In the genomic region with DNA sequence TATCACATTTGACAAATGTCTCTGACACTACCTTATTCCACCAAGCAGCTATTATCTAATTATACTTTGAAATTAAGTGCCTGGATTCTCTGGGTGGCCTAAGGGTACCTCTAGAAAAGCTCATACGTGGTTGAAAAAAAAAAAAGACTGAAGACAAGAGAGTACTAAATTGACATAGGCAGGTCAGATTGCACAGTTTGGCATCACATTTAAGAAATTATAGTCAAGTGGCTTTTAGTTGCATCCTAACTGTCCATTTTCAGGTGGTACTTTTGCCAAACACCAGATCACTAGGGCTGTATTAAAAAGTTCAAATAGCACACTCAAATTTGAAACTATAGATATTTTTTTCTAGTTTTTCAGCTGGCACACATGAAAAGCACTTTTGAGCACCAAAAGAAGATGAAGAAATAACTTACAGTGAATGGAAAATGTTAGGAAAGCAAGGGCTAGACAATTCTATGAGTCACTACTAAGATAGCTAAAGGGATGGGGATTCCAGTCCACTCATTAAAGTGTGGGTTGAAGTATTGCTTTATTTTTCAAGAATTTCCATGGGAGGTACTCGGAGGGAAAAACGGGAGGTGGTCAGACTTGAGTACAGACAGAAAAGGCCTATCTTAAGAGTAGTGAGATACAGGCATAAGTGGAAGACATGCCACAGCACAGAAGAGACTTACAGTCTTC, we compare ENCODE assay signal across 9 cellular contexts.
A peak's percentile ranks its signal among the peaks of the same experiment; 100 is the strongest.
DNase-seq lines count a peak whose midpoint lies in the region; ATAC-seq and TF ChIP-seq lines count a peak whose summit lies in the region.
"Had no signal": no experiment of that assay in that cellular context is flagged by ENCODE, and none has a peak within 500 bp of the region (broad histone marks: within the 10 kb centered on the region; RNA-seq: fewer than 3 reads in every experiment).

No MANE protein-coding gene starts in this region.

- POLR2A ChIA-PET in RWPE1 (lab: Yijun Ruan, JAX; ENCODE audit: low non-redundant PET) = no interaction called here

- DNase-seq in GM03348 (ENCODE audit: low spot score) (peak; percentile 71), RWPE1 (ENCODE audit: low spot score) (peak; percentile 46), foreskin fibroblast (peak; percentile 75 to 86), gastrocnemius medialis (no peak), left lobe of liver (ENCODE audit: low spot score) (no peak), NCI-H526 (lab: John Stamatoyannopoulos, UW) (no peak)
- DNase-seq: lower lobe of right lung had no signal

- TF ChIP-seq CTCF in RWPE1 (conservative IDR thresholded peaks at IDR 0.05; ENCODE audit: low read depth) (no peak), foreskin fibroblast (IDR thresholded peaks at IDR 0.05; ENCODE audit: low read depth, low read length) (no peak), gastrocnemius medialis (IDR thresholded peaks at IDR 0.05 in 4 of 5, conservative IDR thresholded peaks at IDR 0.05 in 1 of 5) (no peak)

- no peaks in the 10 kb centered on the region for H3K4me1 ChIP-seq in gastrocnemius medialis

- in situ Hi-C loops in gastrocnemius medialis (cut with MboI; ENCODE audit: low sequenced_read_pairs in 4 of 4) = loop anchor here in 3 of 4 donors (10.0 to 25.0 kb wide), 2 partner anchors 174 to 191 kb away; no protein-coding TSS in a partner anchor

- no peaks in the 10 kb centered on the region for H3K36me3 ChIP-seq in gastrocnemius medialis
- H3K36me3 ChIP-seq: lower lobe of right lung had no signal

- CTCF ChIA-PET in RWPE1 (lab: Yijun Ruan, JAX) = interaction anchor here (0.7 to 3.3 kb wide), 3 partner anchors 135 to 967 kb away, joined by 3 to 27 read pairs (median 3); no protein-coding TSS in a partner anchor

- no peak overlapping the region for H3K4me3 ChIP-seq in foreskin fibroblast (ENCODE audit: low read depth in 1 of 2, low read length in 2 of 2)
- no peak overlapping the region for H3K4me3 ChIP-seq in gastrocnemius medialis
- H3K4me3 ChIP-seq: lower lobe of right lung had no signal

- intact Hi-C loops in gastrocnemius medialis (cut with DNase I; ENCODE audit: low total_unique reads) = loop anchor here (5.0 kb wide), 1 partner anchor 126 kb away; no protein-coding TSS in a partner anchor

- H3K27ac ChIP-seq in RWPE1 (no peak overlapping the region), gastrocnemius medialis (no peak overlapping the region)
- H3K27ac ChIP-seq: lower lobe of right lung had no signal

- H3K27me3 ChIP-seq in gastrocnemius medialis = no peaks in the 10 kb centered on the region

- TF ChIP-seq POLR2A in gastrocnemius medialis (IDR thresholded peaks at IDR 0.05) = no peak

- ATAC-seq in gastrocnemius medialis = peak; percentile 58 to 66
- no peak for ATAC-seq in left lobe of liver
- no peak for ATAC-seq in GM18858 (IDR thresholded peaks at IDR 0.05; ENCODE audit: unreplicated experiment)
- ATAC-seq in GM19023 (IDR thresholded peaks at IDR 0.05; ENCODE audit: unreplicated experiment) = no peak

- H3K9me3 ChIP-seq in gastrocnemius medialis = no peaks in the 10 kb centered on the region
- H3K9me3 ChIP-seq: lower lobe of right lung had no signal

Comparison
In these comparisons a context has a peak if more than half of its experiments do, and no peak if none do; other contexts are left out.
1. DNase-seq: peak in GM03348 (single experiment), RWPE1 (single experiment) and foreskin fibroblast (2 of 2); none in gastrocnemius medialis (0 of 2), left lobe of liver (single experiment) and NCI-H526 (0 of 2).
2. ATAC-seq: peak in gastrocnemius medialis (2 of 2); none in left lobe of liver (single experiment), GM18858 (single experiment) and GM19023 (single experiment).